Comparison of ENCODE assay signal across 8 cellular contexts in genomic region chr2:36355890-36356198, GRCh38. TPM values are rescaled to one million over a fixed set of nuclear protein-coding genes. Genes with fewer than 3 reads are reported as not detected.
DNase-seq lines count a peak whose midpoint lies in the region; ATAC-seq and TF ChIP-seq lines count a peak whose summit lies in the region.

No MANE protein-coding gene starts in this region.

- H3K36me3 ChIP-seq in DOHH2 (ENCODE audit: control insufficient read depth, low read length), result peaks cover 30% of the 10 kb centered on the region
- no peaks in the 10 kb centered on the region for H3K36me3 ChIP-seq in SK-N-MC (ENCODE audit: insufficient read depth, low read length)
- no peaks in the 10 kb centered on the region for H3K36me3 ChIP-seq in rectal smooth muscle tissue (ENCODE audit: control insufficient read depth, insufficient read depth, low read length)

- peaks cover 26% of the 10 kb centered on the region for H4K20me1 ChIP-seq in DOHH2 (ENCODE audit: control insufficient read depth, insufficient read depth, low read depth, low read length)

- no peak for DNase-seq in SK-N-MC (ENCODE audit: low read depth, low spot score)
- DNase-seq in fibroblast of the aortic adventitia (ENCODE audit: low read depth), result no peak
- no peak for DNase-seq in NCI-H1436 (lab: John Stamatoyannopoulos, UW)

- H3K79me2 ChIP-seq in DOHH2 (ENCODE audit: control insufficient read depth, low read length), result peaks cover 42% of the 10 kb centered on the region

- H3K9ac ChIP-seq in SK-N-MC (ENCODE audit: insufficient read length), result peak overlapping the region; percentile 38
- H3K9ac ChIP-seq in rectal smooth muscle tissue (ENCODE audit: low read length), result no peak overlapping the region

- no peaks in the 10 kb centered on the region for H3K9me2 ChIP-seq in DOHH2 (replicated peaks; ENCODE audit: control insufficient read depth, low read length)

- H3K4me1 ChIP-seq in DOHH2 (ENCODE audit: control insufficient read depth, low read length) (peaks cover 68% of the 10 kb centered on the region), rectal smooth muscle tissue (ENCODE audit: control insufficient read depth, insufficient read depth, low read length) (peaks cover 9% of the 10 kb centered on the region)

- H3K4me2 ChIP-seq in DOHH2 (ENCODE audit: low read length), result peak overlapping the region; percentile 48

- no peaks in the 10 kb centered on the region for H3K27me3 ChIP-seq in DOHH2 (ENCODE audit: control insufficient read depth, low read length)
- no peaks in the 10 kb centered on the region for H3K27me3 ChIP-seq in rectal smooth muscle tissue (ENCODE audit: control insufficient read depth, insufficient read depth, low read length)

- H3K9me3 ChIP-seq in DOHH2 (ENCODE audit: control insufficient read depth, insufficient read depth, low read length) (no peaks in the 10 kb centered on the region), SK-N-MC (ENCODE audit: low read depth, low read length) (no peaks in the 10 kb centered on the region)

- peak overlapping the region; percentile 97 for H3K4me3 ChIP-seq in DOHH2 (ENCODE audit: low read length)
- peak overlapping the region; percentile 93 for H3K4me3 ChIP-seq in SK-N-MC
- H3K4me3 ChIP-seq in fibroblast of the aortic adventitia (ENCODE audit: low read depth, low read length), result peak overlapping the region; percentile 94
- H3K4me3 ChIP-seq in rectal smooth muscle tissue (ENCODE audit: low read length), result peak overlapping the region; percentile 88

- ATAC-seq in HG02642 (IDR thresholded peaks at IDR 0.05; ENCODE audit: poor library complexity, unreplicated experiment), result no peak
- ATAC-seq in GM21576 (IDR thresholded peaks at IDR 0.05; ENCODE audit: unreplicated experiment), result no peak
- ATAC-seq in HG02759 (IDR thresholded peaks at IDR 0.05; ENCODE audit: unreplicated experiment), result no peak

- TF ChIP-seq CTCF in DOHH2 (IDR thresholded peaks at IDR 0.05; ENCODE audit: low read depth, low read length, poor library complexity, severe bottlenecking) (no peak), fibroblast of the aortic adventitia (IDR thresholded peaks at IDR 0.05; ENCODE audit: insufficient read depth, low read length) (no peak)

- peaks cover 39% of the 10 kb centered on the region for H3F3A ChIP-seq in DOHH2 (ENCODE audit: control insufficient read depth, insufficient read depth)

- H3K27ac ChIP-seq in DOHH2 (ENCODE audit: low read depth, low read length), result peak overlapping the region; percentile 96
- H3K27ac ChIP-seq in SK-N-MC, result no peak overlapping the region
- H3K27ac ChIP-seq in rectal smooth muscle tissue (ENCODE audit: low read depth, low read length), result peak overlapping the region; percentile 71

RNA-seq across cellular contexts. Expression of gene CRIM1, which starts 0.3 kb away (rescaled TPM):
- total RNA-seq in fibroblast of the aortic adventitia (ENCODE audit: low replicate concordance), result 100 and 108 TPM in 2 replicates
